In the genomic region with DNA sequence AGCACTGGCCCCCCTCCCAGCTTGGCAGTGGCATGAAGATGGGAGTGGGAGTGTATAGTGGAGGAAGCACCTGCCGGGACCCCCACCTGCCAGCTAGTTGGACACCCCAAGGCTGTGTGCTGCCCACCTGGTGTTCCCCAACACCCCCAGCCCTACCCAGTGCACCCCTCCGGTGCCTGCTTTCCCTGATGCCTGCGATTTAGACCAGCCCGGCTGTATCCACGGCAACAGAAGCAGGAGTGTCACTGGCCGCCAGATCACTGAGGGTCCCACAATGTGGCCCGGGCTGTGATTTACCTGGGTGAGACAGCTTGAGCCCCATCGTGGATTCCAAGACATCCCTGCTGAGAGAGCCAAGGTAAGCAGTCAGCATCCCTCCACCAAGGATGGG, we compare ENCODE assay signal across 9 cellular contexts. TPM values are rescaled to one million over a fixed set of nuclear protein-coding genes. Genes with fewer than 3 reads are reported as not detected.
DNase-seq lines count a peak whose midpoint lies in the region; ATAC-seq and TF ChIP-seq lines count a peak whose summit lies in the region.
"Had no signal": no experiment of that assay in that cellular context is flagged by ENCODE, and none has a peak within 500 bp of the region (broad histone marks: within the 10 kb centered on the region; RNA-seq: fewer than 3 reads in every experiment).

No MANE protein-coding gene starts in this region.

- peaks cover 2% of the 10 kb centered on the region for H3K4me1 Mint-ChIP-seq in T-helper 2 cell treated with Interferon-gamma antibody and Interleukin-4, amounts not matched to agents 5 μg/mL and 100 μg/mL, for 36 hours (ENCODE audit: low read depth)

- H3K9ac ChIP-seq in iPS-18a (ENCODE audit: low read length): peak overlapping the region; percentile 6

- no peaks in the 10 kb centered on the region for H3K9me3 Mint-ChIP-seq in T-helper 2 cell treated with Interferon-gamma antibody and Interleukin-4, amounts not matched to agents 5 μg/mL and 100 μg/mL, for 36 hours

- H3K4me3 ChIP-seq in HEK293 (ENCODE audit: low read depth, low read length): peak overlapping the region; percentile 49
- H3K4me3 ChIP-seq in WI38 (ENCODE audit: low read depth, low read length): peak overlapping the region; percentile 67
- H3K4me3 ChIP-seq in iPS-18a (ENCODE audit: low read length): peak overlapping the region; percentile 48
- H3K4me3 ChIP-seq in spleen: peak overlapping the region in 5 of 8 donors; percentile 17 to 65 (median 36)

- DNase-seq in spleen (no peak), DMS79 treated with DMSO at 0.1 percent for 48 hours (lab: John Stamatoyannopoulos, UW) (no peak)
- no peak for DNase-seq in T-helper 2 cell treated with Interferon-gamma antibody and Interleukin-4, amounts not matched to agents 5 μg/mL and 100 μg/mL, for 36 hours (ENCODE audit: low spot score)
- DNase-seq: gastrocnemius medialis, thyroid gland had no signal

- H3K9me3 ChIP-seq in HEK293 (ENCODE audit: control insufficient read depth, insufficient read depth, low read depth, low read length): no peaks in the 10 kb centered on the region
- H3K9me3 ChIP-seq in iPS-18a (ENCODE audit: control insufficient read depth, low read depth, low read length): peaks cover 14% of the 10 kb centered on the region
- no peaks in the 10 kb centered on the region for H3K9me3 ChIP-seq in spleen
- H3K9me3 ChIP-seq: gastrocnemius medialis, thyroid gland had no signal

- WGBS in spleen, 5 donors: 23 to 58% (median 35%) methylated on average over 4 to 8 of the region's 8 CpGs

- no peaks in the 10 kb centered on the region for H3K36me3 Mint-ChIP-seq in T-helper 2 cell treated with Interferon-gamma antibody and Interleukin-4, amounts not matched to agents 5 μg/mL and 100 μg/mL, for 36 hours (ENCODE audit: low read depth)

- H3K36me3 ChIP-seq in HEK293 (ENCODE audit: control insufficient read depth in 2 of 2, insufficient read depth in 1 of 2, low read length in 2 of 2) (no peaks in the 10 kb centered on the region; a peak in 1 of 3 replicates), iPS-18a (ENCODE audit: control insufficient read depth, low read depth, low read length) (no peaks in the 10 kb centered on the region), spleen (no peaks in the 10 kb centered on the region)
- H3K36me3 ChIP-seq: gastrocnemius medialis, thyroid gland had no signal

- no peak for TF ChIP-seq POLR2A in spleen (IDR thresholded peaks at IDR 0.05)

- intact Hi-C loops in spleen (cut with DNase I; ENCODE audit: low total_unique reads): no loop called here

- peaks cover 18% of the 10 kb centered on the region for H3K27me3 Mint-ChIP-seq in T-helper 2 cell treated with Interferon-gamma antibody and Interleukin-4, amounts not matched to agents 5 μg/mL and 100 μg/mL, for 36 hours (ENCODE audit: low read depth)

- ATAC-seq in GM21619 (IDR thresholded peaks at IDR 0.05; ENCODE audit: unreplicated experiment): no peak

- H3K27ac Mint-ChIP-seq in T-helper 2 cell treated with Interferon-gamma antibody and Interleukin-4, amounts not matched to agents 5 μg/mL and 100 μg/mL, for 36 hours: no peak overlapping the region

- H3K27ac ChIP-seq in HEK293 (ENCODE audit: extremely low read depth, low read depth, low read length): no peak overlapping the region
- H3K27ac ChIP-seq in iPS-18a (ENCODE audit: low read length): no peak overlapping the region
- H3K27ac ChIP-seq in spleen: no peak overlapping the region
- H3K27ac ChIP-seq: gastrocnemius medialis, thyroid gland had no signal

- H3K4me1 ChIP-seq in HEK293 (ENCODE audit: control insufficient read depth, insufficient read depth, low read length) (no peaks in the 10 kb centered on the region), iPS-18a (ENCODE audit: control insufficient read depth, low read depth, low read length) (no peaks in the 10 kb centered on the region), spleen (no peaks in the 10 kb centered on the region)
- H3K4me1 ChIP-seq: gastrocnemius medialis, thyroid gland had no signal

- H3K27me3 ChIP-seq in iPS-18a (ENCODE audit: control insufficient read depth, insufficient read depth, low read length): no peaks in the 10 kb centered on the region
- H3K27me3 ChIP-seq in spleen (replicated peaks in 1 of 7): peaks cover 0 to 24% (median 0%) of the 10 kb centered on the region in 7 donors
- H3K27me3 ChIP-seq: thyroid gland had no signal

- TF ChIP-seq CTCF in HEK293 (tag by site-specific recombination; IDR thresholded peaks at IDR 0.05): no peak
- no peak for TF ChIP-seq CTCF in WI38 (IDR thresholded peaks at IDR 0.05; ENCODE audit: low read depth, low read length)
- TF ChIP-seq CTCF in spleen (IDR thresholded peaks at IDR 0.05 in 8 of 11, conservative IDR thresholded peaks at IDR 0.05 in 3 of 11): no peak

- no peak overlapping the region for H3K4me3 Mint-ChIP-seq in T-helper 2 cell treated with Interferon-gamma antibody and Interleukin-4, amounts not matched to agents 5 μg/mL and 100 μg/mL, for 36 hours

- POLR2A ChIA-PET in HEK293 (lab: Yijun Ruan, JAX): no interaction called here

- CTCF ChIA-PET in HEK293 (lab: Yijun Ruan, JAX): no interaction called here

TF ChIP-seq in HEK293, 187 proteins besides CTCF, POLR2A, EP300 and RAD21:
- TF ChIP-seq OVOL3 (tag by site-specific recombination; IDR thresholded peaks at IDR 0.05) (no peak), ZNF221 (tag by site-specific recombination; IDR thresholded peaks at IDR 0.05; ENCODE audit: borderline replicate concordance) (no peak), ZNF175 (tag by site-specific recombination; IDR thresholded peaks at IDR 0.05) (no peak), ZNF600 (tag by site-specific recombination; IDR thresholded peaks at IDR 0.05) (no peak), ZNF610 (tag by site-specific recombination; IDR thresholded peaks at IDR 0.05; ENCODE audit: borderline replicate concordance) (no peak), PRDM1 (tag by site-specific recombination; IDR thresholded peaks at IDR 0.05) (no peak), ZNF664 (tag by site-specific recombination; IDR thresholded peaks at IDR 0.05) (no peak), IKZF3 (tag by site-specific recombination; IDR thresholded peaks at IDR 0.05) (no peak), HOXA7 (CRISPR knock-in tag; IDR thresholded peaks at IDR 0.05; ENCODE audit: borderline replicate concordance) (no peak), SCRT1 (tag by site-specific recombination; IDR thresholded peaks at IDR 0.05; ENCODE audit: borderline replicate concordance) (no peak), ZNF214 (tag by site-specific recombination; IDR thresholded peaks at IDR 0.05; ENCODE audit: borderline replicate concordance) (no peak), SALL2 (tag by site-specific recombination; IDR thresholded peaks at IDR 0.05; ENCODE audit: borderline replicate concordance) (no peak), ZNF239 (tag by site-specific recombination; IDR thresholded peaks at IDR 0.05) (no peak), EGR2 (tag by site-specific recombination; IDR thresholded peaks at IDR 0.05; ENCODE audit: low read depth) (no peak), ZNF830 (tag by site-specific recombination; IDR thresholded peaks at IDR 0.05; ENCODE audit: low read depth) (no peak), ZNF121 (tag by site-specific recombination; IDR thresholded peaks at IDR 0.05) (no peak), ZNF37A (tag by site-specific recombination; IDR thresholded peaks at IDR 0.05) (no peak)
- TF ChIP-seq, protein P1, sequence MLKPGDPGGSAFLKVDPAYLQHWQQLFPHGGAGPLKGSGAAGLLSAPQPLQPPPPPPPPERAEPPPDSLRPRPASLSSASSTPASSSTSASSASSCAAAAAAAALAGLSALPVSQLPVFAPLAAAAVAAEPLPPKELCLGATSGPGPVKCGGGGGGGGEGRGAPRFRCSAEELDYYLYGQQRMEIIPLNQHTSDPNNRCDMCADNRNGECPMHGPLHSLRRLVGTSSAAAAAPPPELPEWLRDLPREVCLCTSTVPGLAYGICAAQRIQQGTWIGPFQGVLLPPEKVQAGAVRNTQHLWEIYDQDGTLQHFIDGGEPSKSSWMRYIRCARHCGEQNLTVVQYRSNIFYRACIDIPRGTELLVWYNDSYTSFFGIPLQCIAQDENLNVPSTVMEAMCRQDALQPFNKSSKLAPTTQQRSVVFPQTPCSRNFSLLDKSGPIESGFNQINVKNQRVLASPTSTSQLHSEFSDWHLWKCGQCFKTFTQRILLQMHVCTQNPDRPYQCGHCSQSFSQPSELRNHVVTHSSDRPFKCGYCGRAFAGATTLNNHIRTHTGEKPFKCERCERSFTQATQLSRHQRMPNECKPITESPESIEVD (tag by site-specific recombination; IDR thresholded peaks at IDR 0.05): no peak
- TF ChIP-seq, protein P2, sequence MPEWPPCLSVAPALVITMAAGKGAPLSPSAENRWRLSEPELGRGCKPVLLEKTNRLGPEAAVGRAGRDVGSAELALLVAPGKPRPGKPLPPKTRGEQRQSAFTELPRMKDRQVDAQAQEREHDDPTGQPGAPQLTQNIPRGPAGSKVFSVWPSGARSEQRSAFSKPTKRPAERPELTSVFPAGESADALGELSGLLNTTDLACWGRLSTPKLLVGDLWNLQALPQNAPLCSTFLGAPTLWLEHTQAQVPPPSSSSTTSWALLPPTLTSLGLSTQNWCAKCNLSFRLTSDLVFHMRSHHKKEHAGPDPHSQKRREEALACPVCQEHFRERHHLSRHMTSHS (tag by site-specific recombination; IDR thresholded peaks at IDR 0.05): no peak

RNA-seq across cellular contexts. Expression of a gene that starts 0.5 kb away (rescaled TPM):
- total RNA-seq in spleen: 1 to 10 TPM; 1.8 to 4.4 (median 2.8) TPM
- polyA plus RNA-seq in spleen: 1 to 10 TPM in 1 of 3 donors, under 1 TPM in 2; 0.44 to 1.1 (median 0.83) TPM

RNA-seq across cellular contexts. Expression of a gene that starts 33.0 kb away (rescaled TPM):
- total RNA-seq in spleen: 10 to 100 TPM; 28.6 to 60.0 (median 51.7) TPM
- 10 to 100 TPM; 35.6 to 65.8 (median 58.6) TPM for polyA plus RNA-seq in spleen

RNA-seq across cellular contexts. Expression of a gene that starts 44.8 kb away (rescaled TPM):
- total RNA-seq in spleen: 10 to 100 TPM; 14.0 to 34.5 (median 19.3) TPM
- polyA plus RNA-seq in spleen: 1 to 10 TPM; 4.4 to 8.4 (median 6.1) TPM
